26 cellular contexts compared by ENCODE assay signal in genomic region chr11:69509846-69510390, GRCh38. TPM values are rescaled to one million over a fixed set of nuclear protein-coding genes. Genes with fewer than 3 reads are reported as not detected.
"Had no signal": no experiment of that assay in that cellular context is flagged by ENCODE, and none has a peak within 500 bp of the region (broad histone marks: within the 10 kb centered on the region; RNA-seq: fewer than 3 reads in every experiment).

No MANE protein-coding gene starts in this region.

- H3K9me3 ChIP-seq: body of pancreas, mucosa of descending colon, right lobe of liver, thoracic aorta had no signal

- H3K27ac ChIP-seq: body of pancreas, cardiac muscle cell, foreskin keratinocyte, right lobe of liver, thoracic aorta had no signal

- H3K4me1 ChIP-seq: body of pancreas, foreskin keratinocyte, right lobe of liver had no signal

- H3K4me3 ChIP-seq: body of pancreas, cardiac muscle cell, mucosa of descending colon, right lobe of liver, thoracic aorta had no signal

- H3K36me3 ChIP-seq: cardiac muscle cell, right lobe of liver, thoracic aorta had no signal

- H3K27me3 ChIP-seq: body of pancreas, cardiac muscle cell, foreskin keratinocyte, right lobe of liver had no signal

- DNase-seq: activated CD4-positive, alpha-beta T cell treated with anti-CD3 and anti-CD28 coated beads for 1 hour; activated CD4-positive, alpha-beta T cell treated with anti-CD3 and anti-CD28 coated beads, Interleukin-2, amount 50 U/mL, for 1 hour; activated CD8-positive, alpha-beta memory T cell treated with anti-CD3 and anti-CD28 coated beads, Interleukin-2, amount 50 U/mL, for 48 hours; activated effector memory CD4-positive, alpha-beta T cell treated with Interleukin-2 at 50 U/mL for 16 hours; activated naive CD4-positive, alpha-beta T cell treated with anti-CD3 and anti-CD28 coated beads, Interleukin-2, amount 10 ng/mL, durations not matched to agents 7 days and 5 days; activated T-cell treated with anti-CD3 and anti-CD28 coated beads, Interleukin-2, amount 50 U/mL, for 72 hours; body of pancreas; effector memory CD4-positive, alpha-beta T cell; immature natural killer cell; mesendoderm; nephron progenitor cell; nucleus accumbens; stimulated activated CD4-positive, alpha-beta T cell treated with anti-CD3 and anti-CD28 coated beads, Interleukin-4, amount 100 ng/mL, for 24 hours; stimulated activated naive CD4-positive, alpha-beta T cell treated with Interleukin-2 at 50 U/mL for 16 hours; T-helper 9 cell had no signal

- ATAC-seq: activated T-cell treated with anti-CD3 and anti-CD28 coated beads, Interleukin-2, amount 50 U/mL, for 72 hours; body of pancreas; mucosa of descending colon; right lobe of liver had no signal

RNA-seq across cellular contexts. Expression of gene LINC01488, which starts 28.5 kb away (rescaled TPM):
- total RNA-seq: activated CD8-positive, alpha-beta memory T cell treated with anti-CD3 and anti-CD28 coated beads for 36 hours; activated T-cell treated with anti-CD3 and anti-CD28 coated beads, Interleukin-2, amount 50 U/mL, for 72 hours; body of pancreas; foreskin keratinocyte; glomerular endothelial cell; kidney epithelial cell; lower leg skin; mucosa of descending colon; T-helper 1 cell treated with Interleukin-12 subunit alpha and Interleukin-12 subunit beta and Interleukin-4 antibody, amounts not matched to agents 30 ng/mL and 1 ng/mL, for 36 hours; thoracic aorta; urinary bladder had no signal
- polyA plus RNA-seq: foreskin keratinocyte, immature natural killer cell had no signal
